ENCODE assay signal across 8 cellular contexts in the genomic region with DNA sequence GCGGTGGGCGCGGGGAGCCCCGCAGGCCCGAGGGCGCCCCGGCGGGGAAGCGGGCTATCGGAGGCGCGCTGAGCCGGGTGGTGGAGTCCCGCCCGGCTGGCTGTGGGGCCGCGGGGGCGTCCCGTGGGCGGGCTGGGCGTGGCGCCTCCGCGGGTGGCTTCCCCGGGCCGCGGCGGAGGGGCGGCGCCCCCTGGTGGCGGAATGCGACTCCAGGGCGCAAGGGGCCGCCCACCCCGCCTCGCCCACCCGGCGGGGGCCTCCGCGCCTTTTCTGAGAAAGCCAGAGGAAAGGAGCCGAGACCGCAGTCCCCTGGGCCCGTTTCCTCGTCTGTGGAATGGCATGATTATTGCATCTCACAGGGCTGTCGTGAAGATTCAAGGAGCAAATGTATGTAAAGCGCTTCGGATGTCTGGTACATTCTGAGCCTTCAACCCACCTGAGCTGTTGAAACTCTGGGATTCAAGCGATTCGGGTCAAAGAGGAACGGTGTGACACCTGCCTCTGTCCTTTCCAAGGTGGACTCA. TPM values are rescaled to one million over a fixed set of nuclear protein-coding genes. Genes with fewer than 3 reads are reported as not detected.
DNase-seq lines count a peak whose midpoint lies in the region; ATAC-seq and TF ChIP-seq lines count a peak whose summit lies in the region.

No MANE protein-coding gene starts in this region.

- H3K36me3 Mint-ChIP-seq in activated CD8-positive, alpha-beta T cell treated with anti-CD3 and anti-CD28 coated beads, Interleukin-2, amount 10 ng/mL, durations not matched to agents 7 days and 5 days (ENCODE audit: low read depth), result no peaks in the 10 kb centered on the region

- H3F3A ChIP-seq in MM.1S (ENCODE audit: insufficient read depth, low read length), result no peaks in the 10 kb centered on the region

- no peaks in the 10 kb centered on the region for H4K20me1 ChIP-seq in MM.1S (ENCODE audit: insufficient read depth, low read length)

- H3K27ac ChIP-seq in MM.1S (ENCODE audit: low read length), result no peak overlapping the region

- H3K4me2 ChIP-seq in MM.1S (ENCODE audit: low read depth, low read length), result peak overlapping the region; percentile 66

- H3K79me2 ChIP-seq in MM.1S (ENCODE audit: low read length), result no peaks in the 10 kb centered on the region

- H3K4me1 Mint-ChIP-seq in activated CD8-positive, alpha-beta T cell treated with anti-CD3 and anti-CD28 coated beads, Interleukin-2, amount 10 ng/mL, durations not matched to agents 7 days and 5 days (ENCODE audit: low read depth), result peaks cover 9% of the 10 kb centered on the region

- H3K4me3 Mint-ChIP-seq in activated CD8-positive, alpha-beta T cell treated with anti-CD3 and anti-CD28 coated beads, Interleukin-2, amount 10 ng/mL, durations not matched to agents 7 days and 5 days, result peak overlapping the region; percentile 60

- H3K4me1 ChIP-seq in MM.1S (ENCODE audit: low read length), result 0 out of 2 replicates have a peak, but pooled peaks cover 4% of the 10 kb centered on the region
- H3K4me1 ChIP-seq in endocrine pancreas (ENCODE audit: control insufficient read depth, insufficient read depth, low read length), result no peaks in the 10 kb centered on the region

- H3K27me3 ChIP-seq in MM.1S (replicated peaks; ENCODE audit: insufficient read depth, low read length) (no peaks in the 10 kb centered on the region), endocrine pancreas (ENCODE audit: control insufficient read depth, insufficient read depth, low read length) (no peaks in the 10 kb centered on the region)

- ATAC-seq in GM21717 (IDR thresholded peaks at IDR 0.05; ENCODE audit: unreplicated experiment), result peak; percentile 65
- ATAC-seq in activated CD8-positive, alpha-beta T cell treated with anti-CD3 and anti-CD28 coated beads, Interleukin-2, amount 10 ng/mL, durations not matched to agents 7 days and 5 days, result peak; percentile 96
- ATAC-seq in GM18858 (IDR thresholded peaks at IDR 0.05; ENCODE audit: unreplicated experiment), result no peak

- H3K9me3 ChIP-seq in MM.1S (replicated peaks; ENCODE audit: insufficient read depth, low read length), result no peaks in the 10 kb centered on the region
- H3K9me3 ChIP-seq in endocrine pancreas (ENCODE audit: control insufficient read depth, low read length), result no peaks in the 10 kb centered on the region

- DNase-seq in ELR (ENCODE audit: low read depth) (peak; percentile 46), MM.1S (peak; percentile 18), mucosa of gallbladder (ENCODE audit: low spot score) (peak; percentile 9)
- peak; percentile 70 for DNase-seq in activated CD8-positive, alpha-beta T cell treated with anti-CD3 and anti-CD28 coated beads, Interleukin-2, amount 10 ng/mL, durations not matched to agents 7 days and 5 days
- DNase-seq in stimulated activated CD8-positive, alpha-beta memory T cell treated with anti-CD3 and anti-CD28 coated beads, Interleukin-4, amount 100 ng/mL, for 1 hour (ENCODE audit: low read depth in 2 of 2, low spot score in 1 of 2), result peak; percentile 55 to 59

- no peaks in the 10 kb centered on the region for H3K9me3 Mint-ChIP-seq in activated CD8-positive, alpha-beta T cell treated with anti-CD3 and anti-CD28 coated beads, Interleukin-2, amount 10 ng/mL, durations not matched to agents 7 days and 5 days (ENCODE audit: insufficient read depth)

- H3K9ac ChIP-seq in MM.1S (ENCODE audit: low read length), result no peak overlapping the region
- H3K9ac ChIP-seq in endocrine pancreas (ENCODE audit: control insufficient read depth, insufficient read depth, low read length), result peak overlapping the region; percentile 80

- no peaks in the 10 kb centered on the region for H3K36me3 ChIP-seq in MM.1S (replicated peaks; ENCODE audit: insufficient read depth, low read length)
- no peaks in the 10 kb centered on the region for H3K36me3 ChIP-seq in endocrine pancreas (ENCODE audit: control insufficient read depth, insufficient read depth, low read length)

- H3K27ac Mint-ChIP-seq in activated CD8-positive, alpha-beta T cell treated with anti-CD3 and anti-CD28 coated beads, Interleukin-2, amount 10 ng/mL, durations not matched to agents 7 days and 5 days, result no peak overlapping the region

- peaks cover 21% of the 10 kb centered on the region for H3K27me3 Mint-ChIP-seq in activated CD8-positive, alpha-beta T cell treated with anti-CD3 and anti-CD28 coated beads, Interleukin-2, amount 10 ng/mL, durations not matched to agents 7 days and 5 days (ENCODE audit: low read depth)

- H2AFZ ChIP-seq in MM.1S (ENCODE audit: low read length), result peak overlapping the region; percentile 33

- H3K4me3 ChIP-seq in MM.1S (ENCODE audit: low read length) (peak overlapping the region; percentile 31), endocrine pancreas (ENCODE audit: control insufficient read depth, insufficient read depth, low read length) (peak overlapping the region; percentile 45)

- no peaks in the 10 kb centered on the region for H3K9me2 ChIP-seq in MM.1S (replicated peaks; ENCODE audit: insufficient read depth, low read length)

- POLR2A ChIA-PET in activated CD8-positive, alpha-beta T cell treated with anti-CD3 and anti-CD28 coated beads, Interleukin-2, amount 10 ng/mL, durations not matched to agents 7 days and 5 days (lab: Charles Lee), result no interaction called here

- CTCF ChIA-PET in activated CD8-positive, alpha-beta T cell treated with anti-CD3 and anti-CD28 coated beads, Interleukin-2, amount 10 ng/mL, durations not matched to agents 7 days and 5 days (lab: Charles Lee), result interaction anchor here (0.5 to 1.6 kb wide), 10 partner anchors 10 to 553 kb away, joined by 3 to 30 read pairs (median 4); no protein-coding TSS in a partner anchor

- TF ChIP-seq CTCF in MM.1S (IDR thresholded peaks at IDR 0.05; ENCODE audit: low read length), result peak; percentile 52

RNA-seq across cellular contexts. Expression of gene RAB6B, which starts 31.9 kb away (rescaled TPM):
- 1 to 10 TPM in 1 of 2 experiments, under 1 TPM in 1; 0.68 to 1.2 TPM for total RNA-seq in activated CD8-positive, alpha-beta T cell treated with anti-CD3 and anti-CD28 coated beads, Interleukin-2, amount 10 ng/mL, durations not matched to agents 7 days and 5 days
- 8.4 TPM for total RNA-seq in mucosa of gallbladder

Comparison
In these comparisons a context has a peak if more than half of its experiments do, and no peak if none do; other contexts are left out.
1. DNase-seq: peak in every context shown above with its lines; median percentile 70 in activated CD8-positive, alpha-beta T cell treated with anti-CD3 and anti-CD28 coated beads, Interleukin-2, amount 10 ng/mL, durations not matched to agents 7 days and 5 days; 57 in stimulated activated CD8-positive, alpha-beta memory T cell treated with anti-CD3 and anti-CD28 coated beads, Interleukin-4, amount 100 ng/mL, for 1 hour; 46 in ELR; 18 in MM.1S; 9 in mucosa of gallbladder.